19 cellular contexts compared by ENCODE assay signal in the genomic region with DNA sequence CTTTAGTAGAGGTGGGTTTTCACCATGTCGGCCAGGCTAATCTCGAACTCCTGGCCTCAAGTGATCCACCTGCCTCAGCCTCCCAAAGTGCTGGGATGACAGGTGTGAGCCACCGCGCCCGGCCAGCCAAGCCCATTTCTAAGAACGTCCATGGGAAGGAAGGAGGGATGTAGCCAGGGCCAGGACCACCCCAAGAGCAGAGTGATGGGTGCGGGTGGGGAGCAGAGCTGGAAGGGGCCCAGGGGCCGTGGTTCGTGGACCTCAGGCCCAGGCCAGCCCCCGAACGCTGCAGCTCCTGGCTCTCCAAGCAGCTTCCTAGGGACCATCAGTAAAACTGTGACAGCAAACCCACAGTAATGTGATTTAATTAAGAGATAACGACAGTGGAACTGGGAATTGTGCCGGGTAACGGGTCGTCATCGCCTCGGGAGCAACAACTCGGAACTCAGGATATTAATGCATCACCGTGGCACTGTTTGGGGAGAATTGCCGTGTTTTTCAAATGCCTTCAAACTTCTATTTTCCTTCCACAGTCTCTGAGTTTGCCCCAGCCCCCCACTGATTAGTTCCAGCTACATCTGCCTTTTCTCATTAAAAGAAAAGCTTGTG.
"Had no signal": no experiment of that assay in that cellular context is flagged by ENCODE, and none has a peak within 500 bp of the region (broad histone marks: within the 10 kb centered on the region; RNA-seq: fewer than 3 reads in every experiment).

No MANE protein-coding gene starts in this region.

- ATAC-seq: activated T-cell treated with anti-CD3 and anti-CD28 coated beads, Interleukin-2, amount 50 U/mL, for 4 hours; left cardiac atrium; naive thymus-derived CD8-positive, alpha-beta T cell; stimulated activated naive CD8-positive, alpha-beta T cell treated with anti-CD3 and anti-CD28 coated beads, Interleukin-15, Interleukin-2, amounts not matched to agents 100 U/mL and 50 U/mL, for 24 hours; WTC11 had no signal

- H3K27ac ChIP-seq: ascending aorta, esophagus squamous epithelium, hepatocyte, parathyroid adenoma, tibial nerve, vagina had no signal

- H3K79me2 ChIP-seq: hepatocyte, parathyroid adenoma had no signal

- H3K27me3 Mint-ChIP-seq: activated naive CD4-positive, alpha-beta T cell treated with anti-CD3 and anti-CD28 coated beads, Interleukin-2, amount 50 U/mL, for 24 hours; naive thymus-derived CD8-positive, alpha-beta T cell had no signal

- H3K9me3 ChIP-seq: ascending aorta, vagina had no signal

- H3K9ac ChIP-seq: parathyroid adenoma had no signal

- H3K36me3 Mint-ChIP-seq: activated CD4-positive, alpha-beta memory T cell treated with anti-CD3 and anti-CD28 coated beads for 36 hours; activated naive CD4-positive, alpha-beta T cell treated with anti-CD3 and anti-CD28 coated beads, Interleukin-2, amount 50 U/mL, for 24 hours; naive thymus-derived CD8-positive, alpha-beta T cell; WTC11 had no signal

- H3K4me1 Mint-ChIP-seq: activated naive CD4-positive, alpha-beta T cell treated with anti-CD3 and anti-CD28 coated beads, Interleukin-2, amount 50 U/mL, for 24 hours; central memory CD8-positive, alpha-beta T cell; WTC11 had no signal

- H3K4me1 ChIP-seq: ascending aorta, esophagus squamous epithelium, parathyroid adenoma, tibial nerve, vagina had no signal

- H3K27me3 ChIP-seq: ascending aorta, hepatocyte, tibial nerve, vagina had no signal

- H3K36me3 ChIP-seq: ascending aorta, esophagus squamous epithelium, tibial nerve, vagina had no signal

- H3K27ac Mint-ChIP-seq: activated CD4-positive, alpha-beta memory T cell treated with anti-CD3 and anti-CD28 coated beads for 36 hours; activated naive CD4-positive, alpha-beta T cell treated with anti-CD3 and anti-CD28 coated beads, Interleukin-2, amount 50 U/mL, for 24 hours; WTC11 had no signal

- H3K9me3 Mint-ChIP-seq: activated CD4-positive, alpha-beta memory T cell treated with anti-CD3 and anti-CD28 coated beads for 36 hours; activated naive CD4-positive, alpha-beta T cell treated with anti-CD3 and anti-CD28 coated beads, Interleukin-2, amount 50 U/mL, for 24 hours; activated T-cell treated with anti-CD3 and anti-CD28 coated beads, Interleukin-2, amount 50 U/mL, for 4 hours; central memory CD8-positive, alpha-beta T cell had no signal

- H3K4me3 ChIP-seq: ascending aorta, esophagus squamous epithelium, hepatocyte, tibial nerve, vagina had no signal

- H3K4me3 Mint-ChIP-seq: activated CD4-positive, alpha-beta memory T cell treated with anti-CD3 and anti-CD28 coated beads for 36 hours; activated naive CD4-positive, alpha-beta T cell treated with anti-CD3 and anti-CD28 coated beads, Interleukin-2, amount 50 U/mL, for 24 hours; activated T-cell treated with anti-CD3 and anti-CD28 coated beads, Interleukin-2, amount 50 U/mL, for 4 hours; central memory CD8-positive, alpha-beta T cell; naive thymus-derived CD8-positive, alpha-beta T cell; WTC11 had no signal

- H3K4me2 ChIP-seq: hepatocyte had no signal

- DNase-seq: activated CD4-positive, alpha-beta memory T cell treated with anti-CD3 and anti-CD28 coated beads for 36 hours; activated CD4-positive, alpha-beta T cell treated with anti-CD3 and anti-CD28 coated beads for 4 hours; activated T-cell treated with anti-CD3 and anti-CD28 coated beads, Interleukin-2, amount 50 U/mL, for 4 hours; cortex of kidney; esophagus squamous epithelium; left cardiac atrium; mesendoderm; naive thymus-derived CD8-positive, alpha-beta T cell; stimulated activated CD4-positive, alpha-beta T cell treated with anti-CD3 and anti-CD28 coated beads, Interleukin-2, amount 100 ng/mL, for 24 hours; stimulated activated naive CD8-positive, alpha-beta T cell treated with anti-CD3 and anti-CD28 coated beads, Interleukin-15, Interleukin-2, amounts not matched to agents 100 U/mL and 50 U/mL, for 24 hours; SW 1271 had no signal

- H2AFZ ChIP-seq: hepatocyte, parathyroid adenoma had no signal
